ENCODE assay signal across 8 cellular contexts in genomic region chr18:76492669-76493212, GRCh38. TPM values are rescaled to one million over a fixed set of nuclear protein-coding genes. Genes with fewer than 3 reads are reported as not detected.
DNase-seq lines count a peak whose midpoint lies in the region; ATAC-seq and TF ChIP-seq lines count a peak whose summit lies in the region.

No MANE protein-coding gene starts in this region.

- H3K27me3 Mint-ChIP-seq in activated naive CD8-positive, alpha-beta T cell treated with anti-CD3 and anti-CD28 coated beads, Interleukin-2, amount 10 ng/mL, durations not matched to agents 7 days and 5 days, result peaks cover 39% of the 10 kb centered on the region

- H3K36me3 Mint-ChIP-seq in activated naive CD8-positive, alpha-beta T cell treated with anti-CD3 and anti-CD28 coated beads, Interleukin-2, amount 10 ng/mL, durations not matched to agents 7 days and 5 days, result no peaks in the 10 kb centered on the region

- intact Hi-C loops in head of caudate nucleus (cut with DNase I), result no loop called here

- peak overlapping the region; percentile 56 for H3K27ac ChIP-seq in temporal lobe (ENCODE audit: low read depth, low read length)

- POLR2A ChIA-PET in activated naive CD8-positive, alpha-beta T cell treated with anti-CD3 and anti-CD28 coated beads, Interleukin-2, amount 10 ng/mL, durations not matched to agents 7 days and 5 days (lab: Charles Lee), result interaction anchor here (0.8 to 1.2 kb wide), 6 partner anchors 10 to 228 kb away, joined by 3 to 6 read pairs (median 4); no protein-coding TSS in a partner anchor

- ATAC-seq in HG02623 (IDR thresholded peaks at IDR 0.05; ENCODE audit: unreplicated experiment) (peak; percentile 61), omental fat pad (ENCODE audit: low FRiP score) (peak; percentile 65)
- peak; percentile 83 for ATAC-seq in activated naive CD8-positive, alpha-beta T cell treated with anti-CD3 and anti-CD28 coated beads, Interleukin-2, amount 10 ng/mL, durations not matched to agents 7 days and 5 days (ENCODE audit: low read depth)

- H3K9me3 Mint-ChIP-seq in activated naive CD8-positive, alpha-beta T cell treated with anti-CD3 and anti-CD28 coated beads, Interleukin-2, amount 10 ng/mL, durations not matched to agents 7 days and 5 days, result no peaks in the 10 kb centered on the region

- no peak for TF ChIP-seq CTCF in GM12864 (IDR thresholded peaks at IDR 0.05; ENCODE audit: low read depth, low read length, missing control alignments)
- no peak for TF ChIP-seq CTCF in omental fat pad (IDR thresholded peaks at IDR 0.05)

- peak overlapping the region; percentile 82 for H3K27ac Mint-ChIP-seq in activated naive CD8-positive, alpha-beta T cell treated with anti-CD3 and anti-CD28 coated beads, Interleukin-2, amount 10 ng/mL, durations not matched to agents 7 days and 5 days

- peak; percentile 96 for DNase-seq in GM12864 (ENCODE audit: low read depth)
- peak; percentile 97 for DNase-seq in NCI-H1092 treated with DMSO at 0.1 percent for 48 hours (lab: John Stamatoyannopoulos, UW)
- DNase-seq in SKM-1 treated with dmso at 0.1 percent for 144 hours (lab: John Stamatoyannopoulos, UW; ENCODE audit: unreplicated experiment), result peak; percentile 91
- DNase-seq in activated naive CD8-positive, alpha-beta T cell treated with anti-CD3 and anti-CD28 coated beads, Interleukin-2, amount 10 ng/mL, durations not matched to agents 7 days and 5 days, result peak; percentile 100
- peak; percentile 92 to 99 (median 98) for DNase-seq in head of caudate nucleus
- DNase-seq in omental fat pad (ENCODE audit: low spot score), result peak; percentile 100

- peaks cover 13% of the 10 kb centered on the region for H3K4me1 Mint-ChIP-seq in activated naive CD8-positive, alpha-beta T cell treated with anti-CD3 and anti-CD28 coated beads, Interleukin-2, amount 10 ng/mL, durations not matched to agents 7 days and 5 days

- H3K4me3 Mint-ChIP-seq in activated naive CD8-positive, alpha-beta T cell treated with anti-CD3 and anti-CD28 coated beads, Interleukin-2, amount 10 ng/mL, durations not matched to agents 7 days and 5 days, result peak overlapping the region; percentile 83

- H3K4me3 ChIP-seq in GM12864 (ENCODE audit: low read depth, low read length), result peak overlapping the region; percentile 64

RNA-seq across cellular contexts. Expression of gene ZNF516, which starts 2.3 kb away (rescaled TPM):
- 1 to 10 TPM; 6.9 to 8.0 TPM for total RNA-seq in activated naive CD8-positive, alpha-beta T cell treated with anti-CD3 and anti-CD28 coated beads, Interleukin-2, amount 10 ng/mL, durations not matched to agents 7 days and 5 days
- total RNA-seq in omental fat pad (10 to 100 TPM; 11.2 to 27.7 (median 16.6) TPM), temporal lobe (13.0 TPM)

Comparison
In these comparisons a context has a peak if more than half of its experiments do, and no peak if none do; other contexts are left out.
1. Peak in every context shown above with its lines: DNase-seq, ATAC-seq, H3K4me3 ChIP-seq and H3K27ac ChIP-seq.